ENCODE assay signal across 9 cellular contexts in genomic region chr1:211939876-211940468, GRCh38.
DNase-seq lines count a peak whose midpoint lies in the region; ATAC-seq and TF ChIP-seq lines count a peak whose summit lies in the region.
"Had no signal": no experiment of that assay in that cellular context is flagged by ENCODE, and none has a peak within 500 bp of the region (broad histone marks: within the 10 kb centered on the region; RNA-seq: fewer than 3 reads in every experiment).

No MANE protein-coding gene starts in this region.

- H3K36me3 ChIP-seq in right lobe of liver: no peaks in the 10 kb centered on the region

- ATAC-seq in GM18499 (IDR thresholded peaks at IDR 0.05; ENCODE audit: insufficient read depth, unreplicated experiment) (peak; percentile 64), GM21390 (IDR thresholded peaks at IDR 0.05; ENCODE audit: unreplicated experiment) (peak; percentile 80), HG03520 (IDR thresholded peaks at IDR 0.05; ENCODE audit: unreplicated experiment) (peak; percentile 75), right lobe of liver (peak in 3 of 4 donors; percentile 3 to 27 (median 15))

- no peak for DNase-seq in right lobe of liver
- DNase-seq in hepatic stellate cell (ENCODE audit: low spot score): no peak
- no peak for DNase-seq in NCI-H2107 (lab: John Stamatoyannopoulos, UW)
- DNase-seq in NCI-H1930 (lab: John Stamatoyannopoulos, UW): no peak
- DNase-seq in NCI-H69 (lab: John Stamatoyannopoulos, UW): no peak
- DNase-seq: Right ventricle myocardium superior had no signal

- TF ChIP-seq CTCF in right lobe of liver (IDR thresholded peaks at IDR 0.05): no peak

- no peak for TF ChIP-seq POLR2A in right lobe of liver (IDR thresholded peaks at IDR 0.05)

- H3K27ac ChIP-seq in right lobe of liver: peak overlapping the region in 2 of 3 donors; percentile 34 to 62

- H3K4me3 ChIP-seq in right lobe of liver: no peak overlapping the region

- H3K4me1 ChIP-seq in right lobe of liver: peaks cover 0 to 36% (median 3%) of the 10 kb centered on the region in 4 donors

- WGBS in right lobe of liver (ENCODE audit: insufficient coverage, low coverage, low lambda C conversion rate, missing lambda C conversion rate): 39% methylated on average over 3 of the region's 3 CpGs

- intact Hi-C loops in right lobe of liver (cut with DNase I): no loop called here

- H3K9me3 ChIP-seq in right lobe of liver: no peaks in the 10 kb centered on the region

- no peaks in the 10 kb centered on the region for H3K27me3 ChIP-seq in right lobe of liver

Comparison
In these comparisons a context has a peak if more than half of its experiments do, and no peak if none do; other contexts are left out.
1. ATAC-seq: peak in every context shown above with its lines; median percentile 80 in GM21390; 75 in HG03520; 64 in GM18499; 15 in right lobe of liver.